In the genomic region with DNA sequence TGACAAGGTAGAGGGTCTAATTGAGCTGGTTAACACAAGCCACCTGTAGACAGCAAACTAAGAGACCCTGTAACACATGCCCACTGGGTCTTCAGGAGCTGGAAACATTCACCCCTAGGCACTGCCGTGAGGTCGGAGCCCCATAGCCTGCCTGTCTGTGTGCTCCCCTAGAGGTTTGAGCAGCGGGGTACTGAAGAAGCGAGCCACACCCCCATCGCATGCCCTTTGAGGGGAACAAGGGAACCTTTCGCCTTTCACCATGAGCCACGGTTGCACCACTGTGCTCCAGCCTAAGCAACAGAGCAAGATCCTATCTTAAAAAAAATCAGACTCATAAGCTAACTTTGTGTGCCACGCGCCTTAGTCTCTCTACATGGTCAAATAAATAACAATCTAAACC, we compare ENCODE assay signal across 25 cellular contexts. TPM values are rescaled to one million over a fixed set of nuclear protein-coding genes. Genes with fewer than 3 reads are reported as not detected.
DNase-seq lines count a peak whose midpoint lies in the region; ATAC-seq and TF ChIP-seq lines count a peak whose summit lies in the region.
"Had no signal": no experiment of that assay in that cellular context is flagged by ENCODE, and none has a peak within 500 bp of the region (broad histone marks: within the 10 kb centered on the region; RNA-seq: fewer than 3 reads in every experiment).

No MANE protein-coding gene starts in this region.

- no peak overlapping the region for H3K18ac ChIP-seq in neuronal stem cell (ENCODE audit: low read length)

- H4K91ac ChIP-seq in neuronal stem cell (ENCODE audit: low read depth, low read length, poor library complexity): no peak overlapping the region

- H2BK15ac ChIP-seq in neuronal stem cell (ENCODE audit: low read length): no peak overlapping the region

- H3K36me3 Mint-ChIP-seq in GM23338 (ENCODE audit: low read depth): no peaks in the 10 kb centered on the region
- H3K36me3 Mint-ChIP-seq in WTC11: no peaks in the 10 kb centered on the region
- H3K36me3 Mint-ChIP-seq: CD14-positive monocyte; CD4-positive, alpha-beta memory T cell; CD4-positive, CD25-positive, alpha-beta regulatory T cell; CD8-positive, alpha-beta memory T cell had no signal

- H2AFZ ChIP-seq in GM23338 (0 out of 2 replicates have a peak overlapping the region, but pooled peaks have one; percentile 52), neuronal stem cell (ENCODE audit: low read length) (no peak overlapping the region)

- H3F3A ChIP-seq in GM23338 (replicated peaks; ENCODE audit: low read depth): no peaks in the 10 kb centered on the region

- H3K79me1 ChIP-seq in neuronal stem cell (ENCODE audit: low read depth, low read length): no peaks in the 10 kb centered on the region

- CTCF ChIA-PET in WTC11 (lab: Charles Lee): no interaction called here

- no peak overlapping the region for H2AK5ac ChIP-seq in neuronal stem cell (ENCODE audit: low read depth, low read length)

- H3K4me2 ChIP-seq in GM23338 (no peak overlapping the region), neuronal stem cell (ENCODE audit: insufficient read depth, low read length, poor library complexity, severe bottlenecking) (no peak overlapping the region)
- H3K4me2 ChIP-seq: BLaER1 had no signal

- no peak overlapping the region for H2BK12ac ChIP-seq in neuronal stem cell (ENCODE audit: low read length)

- no peak overlapping the region for H3K4ac ChIP-seq in neuronal stem cell (ENCODE audit: low read length)

- H3K14ac ChIP-seq in neuronal stem cell (ENCODE audit: low read length): no peak overlapping the region

- H3K27ac Mint-ChIP-seq in GM23338: no peak overlapping the region
- H3K27ac Mint-ChIP-seq in WTC11: no peak overlapping the region
- H3K27ac Mint-ChIP-seq: CD14-positive monocyte; CD4-positive, alpha-beta memory T cell; CD4-positive, CD25-positive, alpha-beta regulatory T cell had no signal

- ATAC-seq in GM23338: no peak
- ATAC-seq in WTC11: peak; percentile 20; the same call in 1 of the 2 replicates
- ATAC-seq: GM12878 had no signal

- H3K27me3 ChIP-seq in GM23338 (ENCODE audit: insufficient read depth) (no peaks in the 10 kb centered on the region), neuronal stem cell (ENCODE audit: control insufficient read depth in 3 of 3, insufficient read depth in 3 of 3, low read depth in 1 of 3, low read length in 3 of 3) (no peaks in the 10 kb centered on the region), spleen (replicated peaks in 1 of 7) (no peaks in the 10 kb centered on the region)
- H3K27me3 ChIP-seq: BE2C, BLaER1 had no signal

- peak overlapping the region; percentile 57 for H2BK5ac ChIP-seq in neuronal stem cell (ENCODE audit: low read length)

- H3K9me2 ChIP-seq in GM23338 (ENCODE audit: insufficient read depth): no peaks in the 10 kb centered on the region

- no peak for DNase-seq in GM23338 (ENCODE audit: low spot score)
- no peak for DNase-seq in WTC11 (ENCODE audit: low spot score)
- no peak for DNase-seq in neuronal stem cell (ENCODE audit: low spot score)
- no peak for DNase-seq in activated CD4-positive, alpha-beta T cell treated with anti-CD3 and anti-CD28 coated beads, Interleukin-2, amount 50 U/mL, for 48 hours
- no peak for DNase-seq in spleen
- DNase-seq: 8988T; ACHN; BE2C; C1 segment of cervical spinal cord; CD4-positive, alpha-beta memory T cell; CD4-positive, CD25-positive, alpha-beta regulatory T cell; CD8-positive, alpha-beta memory T cell; COR-L47; DMS 273 treated with DMSO at 0.1 percent for 48 hours; DMS153; DMS53; DMS79; DND-41; EL; GDM1 had no signal

- H4K8ac ChIP-seq in neuronal stem cell (ENCODE audit: low read depth, low read length): no peak overlapping the region

- H3K4me1 Mint-ChIP-seq in GM23338: no peaks in the 10 kb centered on the region
- H3K4me1 Mint-ChIP-seq in WTC11: peaks cover 5% of the 10 kb centered on the region; the same call in 1 of the 2 replicates
- H3K4me1 Mint-ChIP-seq: CD4-positive, alpha-beta memory T cell; CD4-positive, CD25-positive, alpha-beta regulatory T cell; CD8-positive, alpha-beta memory T cell had no signal

- no peak overlapping the region for H3K23ac ChIP-seq in neuronal stem cell (ENCODE audit: low read depth, low read length, poor library complexity)

- H3K27me3 Mint-ChIP-seq in GM23338 (ENCODE audit: insufficient read depth, low read depth, poor library complexity): peaks cover 1% of the 10 kb centered on the region
- no peaks in the 10 kb centered on the region for H3K27me3 Mint-ChIP-seq in WTC11 (ENCODE audit: low read depth)
- H3K27me3 Mint-ChIP-seq: CD4-positive, alpha-beta memory T cell; CD4-positive, CD25-positive, alpha-beta regulatory T cell; CD8-positive, alpha-beta memory T cell had no signal

- POLR2A ChIA-PET in WTC11 (lab: Charles Lee): no interaction called here

- intact Hi-C loops in spleen (cut with DNase I; ENCODE audit: low total_unique reads): no loop called here

- no CpG with 5 or more reads among the region's 9 CpGs for WGBS in neuronal stem cell (ENCODE audit: extremely low coverage in 2 of 2, insufficient read length in 2 of 2, insufficient replicate concordance in 1 of 2), 2 donors
- WGBS in spleen, 5 donors: 90 to 97% (median 95%) methylated on average over 9 of the region's 9 CpGs

- no peaks in the 10 kb centered on the region for H4K20me1 ChIP-seq in GM23338 (replicated peaks; ENCODE audit: insufficient read depth)
- H4K20me1 ChIP-seq: BLaER1 had no signal

- no peaks in the 10 kb centered on the region for H3K4me1 ChIP-seq in GM23338 (ENCODE audit: insufficient read depth)
- no peaks in the 10 kb centered on the region for H3K4me1 ChIP-seq in neuronal stem cell (ENCODE audit: control insufficient read depth in 2 of 2, insufficient read depth in 1 of 2, low read depth in 1 of 2, low read length in 2 of 2)
- no peaks in the 10 kb centered on the region for H3K4me1 ChIP-seq in spleen
- H3K4me1 ChIP-seq: BE2C had no signal

- H3K4me3 ChIP-seq in GM23338: no peak overlapping the region
- H3K4me3 ChIP-seq in neuronal stem cell (ENCODE audit: low read length in 2 of 2): no peak overlapping the region
- no peak overlapping the region for H3K4me3 ChIP-seq in spleen
- H3K4me3 ChIP-seq: BLaER1, GM12878 had no signal

- no peak for TF ChIP-seq POLR2A in spleen (IDR thresholded peaks at IDR 0.05)

- no peak overlapping the region for H3K9ac ChIP-seq in neuronal stem cell (ENCODE audit: low read depth, low read length, poor library complexity)
- H3K9ac ChIP-seq: BLaER1 had no signal

- H3K9me3 ChIP-seq in neuronal stem cell (replicated peaks in 1 of 2; ENCODE audit: control insufficient read depth in 2 of 2, insufficient read depth in 1 of 2, low read depth in 1 of 2, low read length in 2 of 2) (no peaks in the 10 kb centered on the region), spleen (no peaks in the 10 kb centered on the region)
- H3K9me3 ChIP-seq: BE2C had no signal

- no peak overlapping the region for H2BK120ac ChIP-seq in neuronal stem cell (ENCODE audit: low read depth, low read length)

- H3K9me3 Mint-ChIP-seq in GM23338 (no peaks in the 10 kb centered on the region), WTC11 (no peaks in the 10 kb centered on the region)
- H3K9me3 Mint-ChIP-seq: CD8-positive, alpha-beta memory T cell had no signal

- H3K4me3 Mint-ChIP-seq in GM23338: no peak overlapping the region
- H3K4me3 Mint-ChIP-seq in WTC11: no peak overlapping the region
- H3K4me3 Mint-ChIP-seq: CD14-positive monocyte; CD4-positive, alpha-beta memory T cell; CD4-positive, CD25-positive, alpha-beta regulatory T cell; CD8-positive, alpha-beta memory T cell had no signal

- no peak overlapping the region for H3K27ac ChIP-seq in GM23338 (ENCODE audit: low read depth)
- no peak overlapping the region for H3K27ac ChIP-seq in neuronal stem cell (replicated peaks; ENCODE audit: low read length)
- no peak overlapping the region for H3K27ac ChIP-seq in spleen
- H3K27ac ChIP-seq: BLaER1 had no signal

- no peaks in the 10 kb centered on the region for H3K36me3 ChIP-seq in GM23338 (ENCODE audit: insufficient read depth)
- H3K36me3 ChIP-seq in neuronal stem cell (replicated peaks in 1 of 2; ENCODE audit: control insufficient read depth in 2 of 2, insufficient read depth in 2 of 2, low read length in 2 of 2): no peaks in the 10 kb centered on the region
- no peaks in the 10 kb centered on the region for H3K36me3 ChIP-seq in spleen
- H3K36me3 ChIP-seq: BE2C, BLaER1 had no signal

- TF ChIP-seq CTCF in GM23338 (conservative IDR thresholded peaks at IDR 0.05; ENCODE audit: low read depth in 2 of 2) (no peak), WTC11 (IDR thresholded peaks at IDR 0.05) (no peak), spleen (IDR thresholded peaks at IDR 0.05 in 8 of 11, conservative IDR thresholded peaks at IDR 0.05 in 3 of 11) (no peak)

- H3K79me2 ChIP-seq in GM23338 (replicated peaks; ENCODE audit: insufficient read depth): no peaks in the 10 kb centered on the region

TF ChIP-seq in GM23338, 12 proteins besides CTCF, POLR2A, EP300 and RAD21 (continues in another document):
- no peak for TF ChIP-seq EZH2phosphoT487 (IDR thresholded peaks at IDR 0.05; ENCODE audit: unreplicated experiment)
- TF ChIP-seq, protein P1, sequence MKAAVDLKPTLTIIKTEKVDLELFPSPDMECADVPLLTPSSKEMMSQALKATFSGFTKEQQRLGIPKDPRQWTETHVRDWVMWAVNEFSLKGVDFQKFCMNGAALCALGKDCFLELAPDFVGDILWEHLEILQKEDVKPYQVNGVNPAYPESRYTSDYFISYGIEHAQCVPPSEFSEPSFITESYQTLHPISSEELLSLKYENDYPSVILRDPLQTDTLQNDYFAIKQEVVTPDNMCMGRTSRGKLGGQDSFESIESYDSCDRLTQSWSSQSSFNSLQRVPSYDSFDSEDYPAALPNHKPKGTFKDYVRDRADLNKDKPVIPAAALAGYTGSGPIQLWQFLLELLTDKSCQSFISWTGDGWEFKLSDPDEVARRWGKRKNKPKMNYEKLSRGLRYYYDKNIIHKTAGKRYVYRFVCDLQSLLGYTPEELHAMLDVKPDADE (IDR thresholded peaks at IDR 0.05): no peak

TF ChIP-seq in WTC11, 78 proteins besides CTCF, POLR2A, EP300 and RAD21 (continues in another document):
- TF ChIP-seq, protein P2, sequence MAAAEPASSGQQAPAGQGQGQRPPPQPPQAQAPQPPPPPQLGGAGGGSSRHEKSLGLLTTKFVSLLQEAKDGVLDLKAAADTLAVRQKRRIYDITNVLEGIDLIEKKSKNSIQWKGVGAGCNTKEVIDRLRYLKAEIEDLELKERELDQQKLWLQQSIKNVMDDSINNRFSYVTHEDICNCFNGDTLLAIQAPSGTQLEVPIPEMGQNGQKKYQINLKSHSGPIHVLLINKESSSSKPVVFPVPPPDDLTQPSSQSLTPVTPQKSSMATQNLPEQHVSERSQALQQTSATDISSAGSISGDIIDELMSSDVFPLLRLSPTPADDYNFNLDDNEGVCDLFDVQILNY (CRISPR knock-in tag; IDR thresholded peaks at IDR 0.05): no peak

RNA-seq across cellular contexts. Expression of a gene that starts 36.2 kb away (rescaled TPM):
- total RNA-seq in GM23338 (2014; rRNA removed; shearing (Covaris generic)): 0.31 and 0.56 TPM in 2 replicates
- polyA plus RNA-seq in GM23338 (2016; fragmentation: Nextera tagmentation; extraction: Ambion mirVana): 0.13 and 0.47 TPM in 2 replicates
- 0.30 to 0.87 TPM (median 0.80 TPM) in 3 replicates for total RNA-seq in WTC11 (2021)
- polyA plus RNA-seq in neuronal stem cell (2013, experiment 1 of 2): 0.67 TPM
- polyA plus RNA-seq in neuronal stem cell (2013, experiment 2 of 2): 0.96 TPM
- 1 to 10 TPM; 2.9 to 6.6 (median 3.7) TPM for total RNA-seq in spleen
- under 1 TPM; 0.26 to 0.54 (median 0.41) TPM for polyA plus RNA-seq in spleen
- total RNA-seq: A673, G401 had no signal
- polyA plus RNA-seq: GM12878 had no signal
